16 cellular contexts compared by ENCODE assay signal in genomic region chr3:28799084-28799483, GRCh38.
DNase-seq lines count a peak whose midpoint lies in the region; ATAC-seq and TF ChIP-seq lines count a peak whose summit lies in the region.
"Had no signal": no experiment of that assay in that cellular context is flagged by ENCODE, and none has a peak within 500 bp of the region (broad histone marks: within the 10 kb centered on the region; RNA-seq: fewer than 3 reads in every experiment).

No MANE protein-coding gene starts in this region.

- TF ChIP-seq CTCF in LNCaP clone FGC (IDR thresholded peaks at IDR 0.05; ENCODE audit: control insufficient read depth, extremely low read depth, insufficient read depth): peak; percentile 45
- peak; percentile 14 for TF ChIP-seq CTCF in osteocyte (IDR thresholded peaks at IDR 0.05)

- ATAC-seq in GM18517 (IDR thresholded peaks at IDR 0.05; ENCODE audit: unreplicated experiment) (no peak), GM19467 (IDR thresholded peaks at IDR 0.05; ENCODE audit: unreplicated experiment) (no peak)
- ATAC-seq: mucosa of descending colon had no signal

- H3K4me3 ChIP-seq in LNCaP clone FGC (ENCODE audit: low read depth, low read length): no peak overlapping the region
- H3K4me3 ChIP-seq: mucosa of descending colon, tibial nerve had no signal

- H3K36me3 Mint-ChIP-seq in osteocyte (ENCODE audit: unreplicated experiment): no peaks in the 10 kb centered on the region

- H3K4me1 Mint-ChIP-seq in osteocyte (ENCODE audit: unreplicated experiment): no peaks in the 10 kb centered on the region
- H3K4me1 Mint-ChIP-seq: activated CD4-positive, alpha-beta T cell treated with anti-CD3 and anti-CD28 coated beads, Interleukin-2, amount 10 ng/mL, durations not matched to agents 7 days and 5 days had no signal

- no peak overlapping the region for H3K4me3 Mint-ChIP-seq in osteocyte (ENCODE audit: unreplicated experiment)
- H3K4me3 Mint-ChIP-seq: activated CD4-positive, alpha-beta T cell treated with anti-CD3 and anti-CD28 coated beads, Interleukin-2, amount 10 ng/mL, durations not matched to agents 7 days and 5 days; T-helper 1 cell treated with Interleukin-12 subunit alpha and Interleukin-12 subunit beta and Interleukin-4 antibody, amounts not matched to agents 30 μg/mL and 1 μg/mL, for 36 hours had no signal

- no peaks in the 10 kb centered on the region for H3K9me3 Mint-ChIP-seq in osteocyte (ENCODE audit: unreplicated experiment)
- H3K9me3 Mint-ChIP-seq: activated CD4-positive, alpha-beta T cell treated with anti-CD3 and anti-CD28 coated beads, Interleukin-2, amount 10 ng/mL, durations not matched to agents 7 days and 5 days; T-helper 1 cell treated with Interleukin-12 subunit alpha and Interleukin-12 subunit beta and Interleukin-4 antibody, amounts not matched to agents 30 μg/mL and 1 μg/mL, for 36 hours had no signal

- H3K27ac Mint-ChIP-seq in osteocyte (ENCODE audit: unreplicated experiment): no peak overlapping the region
- H3K27ac Mint-ChIP-seq: activated CD4-positive, alpha-beta T cell treated with anti-CD3 and anti-CD28 coated beads, Interleukin-2, amount 10 ng/mL, durations not matched to agents 7 days and 5 days; T-helper 1 cell treated with Interleukin-12 subunit alpha and Interleukin-12 subunit beta and Interleukin-4 antibody, amounts not matched to agents 30 μg/mL and 1 μg/mL, for 36 hours had no signal

- peak; percentile 42 for DNase-seq in NCI-H748 (lab: John Stamatoyannopoulos, UW; ENCODE audit: unreplicated experiment)
- no peak for DNase-seq in NCI-H748 treated with DMSO at 0.1 percent for 48 hours (lab: John Stamatoyannopoulos, UW)
- DNase-seq in LNCaP clone FGC (ENCODE audit: low read depth): no peak
- DNase-seq in dermis blood vessel endothelial cell: peak; percentile 2
- no peak for DNase-seq in osteocyte (ENCODE audit: extremely low spot score, unreplicated experiment)
- no peak for DNase-seq in MV-4-11 (lab: John Stamatoyannopoulos, UW)
- DNase-seq: activated CD4-positive, alpha-beta T cell treated with anti-CD3 and anti-CD28 coated beads, Interleukin-2, amount 10 ng/mL, durations not matched to agents 7 days and 5 days; activated T-cell treated with anti-CD3 and anti-CD28 coated beads, Interleukin-2, amount 50 U/mL, for 48 hours; aorta; mucosa of descending colon; NCI-H1930; stimulated activated CD4-positive, alpha-beta T cell treated with anti-CD3 and anti-CD28 coated beads, Interleukin-2, amount 100 ng/mL, for 24 hours had no signal

- peaks cover 5% of the 10 kb centered on the region for H3K27me3 Mint-ChIP-seq in osteocyte (ENCODE audit: unreplicated experiment)
- H3K27me3 Mint-ChIP-seq: activated CD4-positive, alpha-beta T cell treated with anti-CD3 and anti-CD28 coated beads, Interleukin-2, amount 10 ng/mL, durations not matched to agents 7 days and 5 days had no signal

Comparison
In these comparisons a context has a peak if more than half of its experiments do, and no peak if none do; other contexts are left out.
1. DNase-seq: peak in NCI-H748 (single experiment) and dermis blood vessel endothelial cell (single experiment); none in NCI-H748 treated with DMSO at 0.1 percent for 48 hours (single experiment), LNCaP clone FGC (single experiment), osteocyte (single experiment) and MV-4-11 (single experiment).